35 cellular contexts compared by ENCODE assay signal in the genomic region with DNA sequence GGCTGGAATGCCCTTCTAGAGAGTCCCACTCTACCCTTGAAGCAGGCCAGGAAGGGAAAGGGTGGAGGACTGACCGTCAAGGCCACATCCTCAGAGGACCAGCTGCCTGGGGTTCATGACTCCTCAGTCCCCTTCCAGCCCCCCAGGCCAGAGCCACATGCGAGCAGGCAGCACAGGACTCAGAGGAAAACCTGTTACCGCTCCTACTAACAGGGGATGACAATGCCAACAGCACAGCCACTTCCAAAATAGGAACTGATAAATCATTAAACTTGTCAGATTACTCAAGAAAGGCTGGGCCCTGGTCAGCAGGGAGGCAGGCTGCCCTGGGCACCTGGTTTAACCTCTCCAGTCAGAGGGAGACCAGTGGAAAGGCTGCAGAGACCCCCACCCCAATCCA.
"Had no signal": no experiment of that assay in that cellular context is flagged by ENCODE, and none has a peak within 500 bp of the region (broad histone marks: within the 10 kb centered on the region; RNA-seq: fewer than 3 reads in every experiment).

No MANE protein-coding gene starts in this region.

- H3K27ac ChIP-seq: body of pancreas, brain microvascular endothelial cell, breast epithelium, VCaP had no signal

- DNase-seq: activated B cell treated with CpG ODN at 0.5 μM for 24 hours; activated CD4-positive, alpha-beta memory T cell treated with anti-CD3 and anti-CD28 coated beads, Interleukin-2, amount 10 ng/mL, durations not matched to agents 7 days and 5 days; activated CD4-positive, alpha-beta T cell treated with anti-CD3 and anti-CD28 coated beads for 4 hours; activated CD4-positive, alpha-beta T cell treated with anti-CD3 and anti-CD28 coated beads, Interleukin-2, amount 10 ng/mL, durations not matched to agents 24 days and 14 days; activated CD4-positive, alpha-beta T cell treated with anti-CD3 and anti-CD28 coated beads, Interleukin-2, amount 50 U/mL, for 1 hour; activated CD4-positive, alpha-beta T cell treated with anti-CD3 and anti-CD28 coated beads, Interleukin-2, amount 50 U/mL, for 48 hours; activated CD4-positive, CD25-positive, alpha-beta regulatory T cell treated with anti-CD3 and anti-CD28 coated beads, Interleukin-2, amount 50 U/mL, for 72 hours; activated CD8-positive, alpha-beta memory T cell treated with anti-CD3 and anti-CD28 coated beads for 24 hours; activated CD8-positive, alpha-beta memory T cell treated with anti-CD3 and anti-CD28 coated beads, Interleukin-2, amount 10 ng/mL, durations not matched to agents 7 days and 5 days; activated CD8-positive, alpha-beta memory T cell treated with anti-CD3 and anti-CD28 coated beads, Interleukin-2, amount 50 U/mL, for 48 hours; activated CD8-positive, alpha-beta T cell treated with anti-CD3 and anti-CD28 coated beads, Interleukin-2, amount 10 ng/mL, durations not matched to agents 7 days and 5 days; activated effector memory CD4-positive, alpha-beta T cell treated with Interleukin-2 at 50 U/mL for 16 hours; activated gamma-delta T cell; activated naive CD4-positive, alpha-beta T cell treated with anti-CD3 and anti-CD28 coated beads, Interleukin-2, amount 10 ng/mL, durations not matched to agents 7 days and 5 days; activated naive CD4-positive, alpha-beta T cell treated with Interleukin-2 at 50 U/mL for 16 hours; activated naive CD8-positive, alpha-beta T cell treated with anti-CD3 and anti-CD28 coated beads, Interleukin-2, amount 10 ng/mL, durations not matched to agents 7 days and 5 days; activated naive CD8-positive, alpha-beta T cell treated with anti-CD3 and anti-CD28 coated beads, Interleukin-2, amount 50 U/mL, for 24 hours; activated T-cell treated with anti-CD3 and anti-CD28 coated beads, Interleukin-2, amount 50 U/mL, for 24 hours; activated T-cell treated with anti-CD3 and anti-CD28 coated beads, Interleukin-2, amount 50 U/mL, for 48 hours; aorta; body of pancreas; brain microvascular endothelial cell; central memory CD4-positive, alpha-beta T cell; T-helper 1 cell; T-helper 2 cell; T-helper 9 cell had no signal

- H3K36me3 Mint-ChIP-seq: activated CD8-positive, alpha-beta memory T cell treated with anti-CD3 and anti-CD28 coated beads, Interleukin-2, amount 10 ng/mL, durations not matched to agents 7 days and 5 days; activated naive CD4-positive, alpha-beta T cell treated with anti-CD3 and anti-CD28 coated beads, Interleukin-2, amount 10 ng/mL, durations not matched to agents 7 days and 5 days; activated naive CD8-positive, alpha-beta T cell; activated naive CD8-positive, alpha-beta T cell treated with anti-CD3 and anti-CD28 coated beads, Interleukin-2, amount 10 ng/mL, durations not matched to agents 7 days and 5 days had no signal

- H3K27ac Mint-ChIP-seq: activated B cell treated with CpG ODN at 0.5 μM for 24 hours; activated CD4-positive, alpha-beta memory T cell treated with anti-CD3 and anti-CD28 coated beads, Interleukin-2, amount 10 ng/mL, durations not matched to agents 7 days and 5 days; activated CD4-positive, alpha-beta T cell treated with anti-CD3 and anti-CD28 coated beads, Interleukin-2, amount 10 ng/mL, durations not matched to agents 24 days and 14 days; activated CD8-positive, alpha-beta memory T cell treated with anti-CD3 and anti-CD28 coated beads, Interleukin-2, amount 10 ng/mL, durations not matched to agents 7 days and 5 days; activated CD8-positive, alpha-beta T cell treated with anti-CD3 and anti-CD28 coated beads, Interleukin-2, amount 10 ng/mL, durations not matched to agents 7 days and 5 days; activated naive CD4-positive, alpha-beta T cell treated with anti-CD3 and anti-CD28 coated beads, Interleukin-2, amount 10 ng/mL, durations not matched to agents 7 days and 5 days; activated naive CD4-positive, alpha-beta T cell treated with anti-CD3 and anti-CD28 coated beads, Interleukin-2, amount 50 U/mL, for 24 hours; activated naive CD8-positive, alpha-beta T cell; activated naive CD8-positive, alpha-beta T cell treated with anti-CD3 and anti-CD28 coated beads, Interleukin-2, amount 10 ng/mL, durations not matched to agents 7 days and 5 days; activated naive CD8-positive, alpha-beta T cell treated with anti-CD3 and anti-CD28 coated beads, Interleukin-2, amount 50 U/mL, for 24 hours; activated T-cell treated with anti-CD3 and anti-CD28 coated beads, Interleukin-2, amount 50 U/mL, for 24 hours; activated T-helper 2 cell treated with anti-CD3 and anti-CD28 coated beads, Interferon-gamma antibody, Interleukin-2, Interleukin-4, amounts not matched to agents 10 μg/mL and 5 μg/mL and 100 μg/mL, durations not matched to agents 14 hours and 24 hours and 36 hours; T-helper 1 cell treated with Interleukin-12 subunit alpha and Interleukin-12 subunit beta and Interleukin-4 antibody, amounts not matched to agents 30 μg/mL and 1 μg/mL, for 36 hours; T-helper 2 cell treated with Interferon-gamma antibody and Interleukin-4, amounts not matched to agents 5 μg/mL and 100 μg/mL, for 36 hours had no signal

- H3K27me3 Mint-ChIP-seq: activated B cell treated with CpG ODN at 0.5 μM for 24 hours; activated CD4-positive, alpha-beta memory T cell treated with anti-CD3 and anti-CD28 coated beads, Interleukin-2, amount 10 ng/mL, durations not matched to agents 7 days and 5 days; activated CD4-positive, alpha-beta T cell treated with anti-CD3 and anti-CD28 coated beads, Interleukin-2, amount 10 ng/mL, durations not matched to agents 24 days and 14 days; activated CD8-positive, alpha-beta memory T cell treated with anti-CD3 and anti-CD28 coated beads, Interleukin-2, amount 10 ng/mL, durations not matched to agents 7 days and 5 days; activated naive CD4-positive, alpha-beta T cell treated with anti-CD3 and anti-CD28 coated beads, Interleukin-2, amount 50 U/mL, for 24 hours; activated naive CD8-positive, alpha-beta T cell; activated naive CD8-positive, alpha-beta T cell treated with anti-CD3 and anti-CD28 coated beads, Interleukin-2, amount 10 ng/mL, durations not matched to agents 7 days and 5 days; activated naive CD8-positive, alpha-beta T cell treated with anti-CD3 and anti-CD28 coated beads, Interleukin-2, amount 50 U/mL, for 24 hours; activated T-cell treated with anti-CD3 and anti-CD28 coated beads, Interleukin-2, amount 50 U/mL, for 24 hours had no signal

- H3K4me3 Mint-ChIP-seq: activated CD4-positive, alpha-beta memory T cell treated with anti-CD3 and anti-CD28 coated beads, Interleukin-2, amount 10 ng/mL, durations not matched to agents 7 days and 5 days; activated CD4-positive, alpha-beta T cell treated with anti-CD3 and anti-CD28 coated beads, Interleukin-2, amount 10 ng/mL, durations not matched to agents 24 days and 14 days; activated CD8-positive, alpha-beta memory T cell treated with anti-CD3 and anti-CD28 coated beads, Interleukin-2, amount 10 ng/mL, durations not matched to agents 7 days and 5 days; activated CD8-positive, alpha-beta T cell treated with anti-CD3 and anti-CD28 coated beads, Interleukin-2, amount 10 ng/mL, durations not matched to agents 7 days and 5 days; activated naive CD4-positive, alpha-beta T cell treated with anti-CD3 and anti-CD28 coated beads, Interleukin-2, amount 10 ng/mL, durations not matched to agents 7 days and 5 days; activated naive CD4-positive, alpha-beta T cell treated with anti-CD3 and anti-CD28 coated beads, Interleukin-2, amount 50 U/mL, for 24 hours; activated naive CD8-positive, alpha-beta T cell; activated naive CD8-positive, alpha-beta T cell treated with anti-CD3 and anti-CD28 coated beads, Interleukin-2, amount 10 ng/mL, durations not matched to agents 7 days and 5 days; activated naive CD8-positive, alpha-beta T cell treated with anti-CD3 and anti-CD28 coated beads, Interleukin-2, amount 50 U/mL, for 24 hours; activated T-cell treated with anti-CD3 and anti-CD28 coated beads, Interleukin-2, amount 50 U/mL, for 24 hours; T-helper 1 cell treated with Interleukin-12 subunit alpha and Interleukin-12 subunit beta and Interleukin-4 antibody, amounts not matched to agents 30 μg/mL and 1 μg/mL, for 36 hours; T-helper 2 cell treated with Interferon-gamma antibody and Interleukin-4, amounts not matched to agents 5 μg/mL and 100 μg/mL, for 36 hours had no signal

- H3K27me3 ChIP-seq: body of pancreas, brain microvascular endothelial cell, breast epithelium had no signal

- H3K4me1 Mint-ChIP-seq: activated B cell treated with CpG ODN at 0.5 μM for 24 hours; activated CD4-positive, alpha-beta T cell treated with anti-CD3 and anti-CD28 coated beads, Interleukin-2, amount 10 ng/mL, durations not matched to agents 24 days and 14 days; activated CD8-positive, alpha-beta memory T cell treated with anti-CD3 and anti-CD28 coated beads, Interleukin-2, amount 10 ng/mL, durations not matched to agents 7 days and 5 days; activated naive CD8-positive, alpha-beta T cell treated with anti-CD3 and anti-CD28 coated beads, Interleukin-2, amount 10 ng/mL, durations not matched to agents 7 days and 5 days had no signal

- H3K4me3 ChIP-seq: body of pancreas, breast epithelium had no signal

- H3K36me3 ChIP-seq: brain microvascular endothelial cell, breast epithelium had no signal

- ATAC-seq: activated CD8-positive, alpha-beta memory T cell treated with anti-CD3 and anti-CD28 coated beads, Interleukin-2, amount 10 ng/mL, durations not matched to agents 7 days and 5 days; activated CD8-positive, alpha-beta T cell treated with anti-CD3 and anti-CD28 coated beads, Interleukin-2, amount 10 ng/mL, durations not matched to agents 7 days and 5 days; activated naive CD8-positive, alpha-beta T cell treated with anti-CD3 and anti-CD28 coated beads, Interleukin-2, amount 50 U/mL, for 24 hours; body of pancreas had no signal

- H3K4me1 ChIP-seq: body of pancreas, breast epithelium had no signal

- H3K9me3 ChIP-seq: body of pancreas had no signal

- FAIRE-seq: astrocyte, TTC549 had no signal

- H3K9me3 Mint-ChIP-seq: activated T-helper 2 cell treated with anti-CD3 and anti-CD28 coated beads, Interferon-gamma antibody, Interleukin-2, Interleukin-4, amounts not matched to agents 10 μg/mL and 5 μg/mL and 100 μg/mL, durations not matched to agents 14 hours and 24 hours and 36 hours; T-helper 2 cell treated with Interferon-gamma antibody and Interleukin-4, amounts not matched to agents 5 μg/mL and 100 μg/mL, for 36 hours had no signal
